Comparison of ENCODE assay signal across 8 cellular contexts in genomic region chr2:85324639-85325465, GRCh38. TPM values are rescaled to one million over a fixed set of nuclear protein-coding genes. Genes with fewer than 3 reads are reported as not detected.
DNase-seq lines count a peak whose midpoint lies in the region; ATAC-seq and TF ChIP-seq lines count a peak whose summit lies in the region.

No MANE protein-coding gene starts in this region.

- H3K4me3 Mint-ChIP-seq in CD14-positive monocyte, result peak overlapping the region; percentile 98 to 100
- peak overlapping the region; percentile 97 to 100 (median 99) for H3K4me3 Mint-ChIP-seq in naive thymus-derived CD4-positive, alpha-beta T cell

- H3K9me3 ChIP-seq in MG63 (no peaks in the 10 kb centered on the region), WERI-Rb-1 (ENCODE audit: severe bottlenecking) (no peaks in the 10 kb centered on the region)
- H3K9me3 ChIP-seq in naive thymus-derived CD4-positive, alpha-beta T cell (ENCODE audit: control insufficient read depth in 2 of 3, low read length in 3 of 3), result no peaks in the 10 kb centered on the region

- no peak for ATAC-seq in naive thymus-derived CD4-positive, alpha-beta T cell

- peaks cover 77% of the 10 kb centered on the region for H3K4me1 Mint-ChIP-seq in CD14-positive monocyte
- peaks cover 60 to 83% (median 78%) of the 10 kb centered on the region in 7 donors for H3K4me1 Mint-ChIP-seq in naive thymus-derived CD4-positive, alpha-beta T cell

- H3K27ac Mint-ChIP-seq in CD14-positive monocyte, result peak overlapping the region; percentile 87 to 100 (median 100)
- H3K27ac Mint-ChIP-seq in naive thymus-derived CD4-positive, alpha-beta T cell, result peak overlapping the region; percentile 58 to 100 (median 97)

- peaks cover 52 to 58% of the 10 kb centered on the region in 2 donors for H3K36me3 Mint-ChIP-seq in CD14-positive monocyte
- peaks cover 15 to 68% (median 67%) of the 10 kb centered on the region in 5 donors for H3K36me3 Mint-ChIP-seq in naive thymus-derived CD4-positive, alpha-beta T cell

- DNase-seq in CD14-positive monocyte (ENCODE audit: low spot score), result no peak
- no peak for DNase-seq in MG63
- DNase-seq in cardiac fibroblast (ENCODE audit: low read depth in 2 of 2), result peak; percentile 50 to 58
- DNase-seq in naive thymus-derived CD4-positive, alpha-beta T cell, result peak in 2 of 9 donors; percentile 30 to 57
- DNase-seq in NCI-H2029 treated with DMSO at 0.1 percent for 48 hours (lab: John Stamatoyannopoulos, UW), result no peak
- DNase-seq in WERI-Rb-1, result no peak
- DNase-seq in NK-92 (lab: John Stamatoyannopoulos, UW; ENCODE audit: unreplicated experiment), result no peak
- DNase-seq in iPS-NIHi11 (ENCODE audit: low spot score), result no peak

- H3K4me1 ChIP-seq in naive thymus-derived CD4-positive, alpha-beta T cell (ENCODE audit: control insufficient read depth in 2 of 2, insufficient read depth in 2 of 2, low read length in 2 of 2), result peaks cover 55 to 63% of the 10 kb centered on the region in 2 donors

- H3K27me3 ChIP-seq in MG63, result no peaks in the 10 kb centered on the region
- no peaks in the 10 kb centered on the region for H3K27me3 ChIP-seq in naive thymus-derived CD4-positive, alpha-beta T cell (ENCODE audit: control insufficient read depth in 2 of 2, insufficient read depth in 2 of 2, low read length in 2 of 2)
- H3K27me3 ChIP-seq in WERI-Rb-1 (ENCODE audit: insufficient read depth, low read depth, severe bottlenecking), result no peaks in the 10 kb centered on the region

- POLR2A ChIA-PET in naive thymus-derived CD4-positive, alpha-beta T cell (lab: Charles Lee), result interaction anchor here (0.6 to 12.6 kb wide), 12 partner anchors 11 to 504 kb away, joined by 3 to 220 read pairs (median 5); partner anchors contain the start of genes ELMOD3, RETSAT and SH2D6

- H3K4me3 ChIP-seq in MG63 (peak overlapping the region; percentile 64), cardiac fibroblast (replicated peaks in 1 of 2; ENCODE audit: low read depth in 2 of 2, low read length in 2 of 2) (peak overlapping the region; percentile 8 to 79), WERI-Rb-1 (ENCODE audit: low read depth, low read length) (no peak overlapping the region)
- H3K4me3 ChIP-seq in naive thymus-derived CD4-positive, alpha-beta T cell (ENCODE audit: low read length), result peak overlapping the region; percentile 84

- peaks cover 72% of the 10 kb centered on the region for H3K36me3 ChIP-seq in MG63
- H3K36me3 ChIP-seq in naive thymus-derived CD4-positive, alpha-beta T cell (ENCODE audit: control insufficient read depth in 2 of 3, insufficient read depth in 3 of 3, low read length in 3 of 3), result peaks cover 24 to 63% (median 49%) of the 10 kb centered on the region in 3 experiments
- H3K36me3 ChIP-seq in WERI-Rb-1, result peaks cover 70% of the 10 kb centered on the region

- peak overlapping the region; percentile 92 for H3K27ac ChIP-seq in naive thymus-derived CD4-positive, alpha-beta T cell (ENCODE audit: low read depth, low read length)
- no peak overlapping the region for H3K27ac ChIP-seq in WERI-Rb-1

- TF ChIP-seq CTCF in CD14-positive monocyte (IDR thresholded peaks at IDR 0.05) (no peak), cardiac fibroblast (IDR thresholded peaks at IDR 0.05; ENCODE audit: low read depth, low read length) (no peak), WERI-Rb-1 (IDR thresholded peaks at IDR 0.05; ENCODE audit: low read depth, low read length) (no peak)

- H3K9me3 Mint-ChIP-seq in CD14-positive monocyte, result no peaks in the 10 kb centered on the region
- H3K9me3 Mint-ChIP-seq in naive thymus-derived CD4-positive, alpha-beta T cell, result peaks cover 0 to 3% (median 0%) of the 10 kb centered on the region in 11 donors

- intact Hi-C loops in CD14-positive monocyte (cut with micrococcal nuclease), result loop anchor here in 1 of 2 donors (10.0 kb wide), 1 partner anchor 80 kb away; no protein-coding TSS in a partner anchor
- intact Hi-C loops in naive thymus-derived CD4-positive, alpha-beta T cell (cut with micrococcal nuclease), result loop anchor here in 1 of 2 donors (5.0 to 10.0 kb wide), 2 partner anchors 710 to 1117 kb away; partner anchors contain the start of gene KDM3A

- H3K27me3 Mint-ChIP-seq in CD14-positive monocyte (ENCODE audit: low read depth in 3 of 3), result peaks cover 0 to under 1% (median 0%) of the 10 kb centered on the region in 3 donors
- H3K27me3 Mint-ChIP-seq in naive thymus-derived CD4-positive, alpha-beta T cell, result no peaks in the 10 kb centered on the region

- CTCF ChIA-PET in naive thymus-derived CD4-positive, alpha-beta T cell (lab: Charles Lee), result no interaction called here

RNA-seq across cellular contexts. Expression of gene TGOLN2, which starts 2.9 kb away (rescaled TPM):
- 100 to 1,000 TPM in 1 of 2 donors, 10 to 100 TPM in 1; 68.2 to 111 TPM for polyA plus RNA-seq in CD14-positive monocyte
- 32.5 and 36.5 TPM in 2 replicates for total RNA-seq in MG63 (2014; rRNA removed; shearing (Covaris generic); ENCODE audit: low replicate concordance)
- 100 to 1,000 TPM; 144 to 200 (median 178) TPM for total RNA-seq in naive thymus-derived CD4-positive, alpha-beta T cell
- 100 to 1,000 TPM in 1 of 2 donors, 10 to 100 TPM in 1; 75.7 to 107 TPM for polyA plus RNA-seq in naive thymus-derived CD4-positive, alpha-beta T cell

RNA-seq across cellular contexts. Expression of gene RETSAT, which starts 29.5 kb away (rescaled TPM):
- polyA plus RNA-seq in CD14-positive monocyte, result 10 to 100 TPM; 15.0 to 15.8 TPM
- 28.3 and 40.1 TPM in 2 replicates for total RNA-seq in MG63 (2014; rRNA removed; shearing (Covaris generic); ENCODE audit: low replicate concordance)
- total RNA-seq in naive thymus-derived CD4-positive, alpha-beta T cell, result 10 to 100 TPM; 18.5 to 30.5 (median 20.2) TPM
- polyA plus RNA-seq in naive thymus-derived CD4-positive, alpha-beta T cell, result 10 to 100 TPM in 1 of 2 donors, 1 to 10 TPM in 1; 8.9 to 14.5 TPM

RNA-seq across cellular contexts. Expression of gene ELMOD3, which starts 29.7 kb away (rescaled TPM):
- polyA plus RNA-seq in CD14-positive monocyte, result 1 to 10 TPM; 6.1 to 7.2 TPM
- total RNA-seq in MG63 (2014; rRNA removed; shearing (Covaris generic); ENCODE audit: low replicate concordance), result 3.9 and 25.3 TPM in 2 replicates
- total RNA-seq in naive thymus-derived CD4-positive, alpha-beta T cell, result 10 to 100 TPM; 20.2 to 33.3 (median 21.7) TPM
- 10 to 100 TPM in 1 of 2 donors, 1 to 10 TPM in 1; 9.4 to 13.3 TPM for polyA plus RNA-seq in naive thymus-derived CD4-positive, alpha-beta T cell

Comparison
In these comparisons a context has a peak if more than half of its experiments do, and no peak if none do; other contexts are left out.
1. DNase-seq: peak in cardiac fibroblast (2 of 2); none in CD14-positive monocyte (single experiment), MG63 (single experiment), NCI-H2029 treated with DMSO at 0.1 percent for 48 hours (single experiment), WERI-Rb-1 (single experiment), NK-92 (single experiment) and iPS-NIHi11 (single experiment).